In genomic region chr2:80238692-80239469, GRCh38 we compare ENCODE assay signal across 8 cellular contexts.
A peak's percentile ranks its signal among the peaks of the same experiment; 100 is the strongest.
DNase-seq lines count a peak whose midpoint lies in the region; ATAC-seq and TF ChIP-seq lines count a peak whose summit lies in the region.

No MANE protein-coding gene starts in this region.

- H3K36me3 Mint-ChIP-seq in stimulated activated memory B cell treated with anti-CD40 and anti-IgM and Interleukin-4, amounts not matched to agents 10 μg/mL and 1 μg/mL and 100 μg/mL, for 72 hours, result no peaks in the 10 kb centered on the region

- no peaks in the 10 kb centered on the region for H3K9me3 ChIP-seq in RWPE2 (ENCODE audit: severe bottlenecking)

- H3K4me3 Mint-ChIP-seq in stimulated activated memory B cell treated with anti-CD40 and anti-IgM and Interleukin-4, amounts not matched to agents 10 μg/mL and 1 μg/mL and 100 μg/mL, for 72 hours, result no peak overlapping the region

- CTCF ChIA-PET in BJ (lab: Yijun Ruan, JAX), result interaction anchor here (0.6 to 3.1 kb wide), 46 partner anchors 9 to 322 kb away, joined by 3 to 89 read pairs (median 3); no protein-coding TSS in a partner anchor

- DNase-seq in BJ (ENCODE audit: low read depth) (no peak), RWPE2 (ENCODE audit: low spot score) (no peak), foreskin keratinocyte (peak in 1 of 2 donors; percentile 2), renal cortical epithelial cell (ENCODE audit: low read depth) (peak; percentile 6)
- DNase-seq in central memory CD4-positive, alpha-beta T cell, result no peak

- peak; percentile 42 for ATAC-seq in GM18858 (IDR thresholded peaks at IDR 0.05; ENCODE audit: unreplicated experiment)
- peak; percentile 70 for ATAC-seq in RWPE2 (ENCODE audit: low read depth)
- ATAC-seq in foreskin keratinocyte, result no peak
- ATAC-seq in stimulated activated memory B cell treated with anti-CD40 and anti-IgM and Interleukin-4, amounts not matched to agents 10 μg/mL and 1 μg/mL and 100 μg/mL, for 72 hours, result no peak
- no peak for ATAC-seq in HG03175 (IDR thresholded peaks at IDR 0.05; ENCODE audit: unreplicated experiment)

- no peak overlapping the region for H3K27ac Mint-ChIP-seq in stimulated activated memory B cell treated with anti-CD40 and anti-IgM and Interleukin-4, amounts not matched to agents 10 μg/mL and 1 μg/mL and 100 μg/mL, for 72 hours

- peak; percentile 87 for TF ChIP-seq CTCF in BJ (IDR thresholded peaks at IDR 0.05; ENCODE audit: insufficient read depth, low read depth, low read length)
- peak; percentile 80 for TF ChIP-seq CTCF in RWPE2 (IDR thresholded peaks at IDR 0.05; ENCODE audit: poor library complexity, severe bottlenecking)
- peak; percentile 49 for TF ChIP-seq CTCF in foreskin keratinocyte (conservative IDR thresholded peaks at IDR 0.05)

- POLR2A ChIA-PET in BJ (lab: Charles Lee), result interaction anchor here (0.7 kb wide), 1 partner anchor 61 kb away, joined by 9 read pairs; no protein-coding TSS in a partner anchor

- H3K27ac ChIP-seq in RWPE2 (ENCODE audit: poor library complexity, severe bottlenecking), result no peak overlapping the region
- H3K27ac ChIP-seq in foreskin keratinocyte, result no peak overlapping the region

- H3K27me3 Mint-ChIP-seq in stimulated activated memory B cell treated with anti-CD40 and anti-IgM and Interleukin-4, amounts not matched to agents 10 μg/mL and 1 μg/mL and 100 μg/mL, for 72 hours, result no peaks in the 10 kb centered on the region

- H3K36me3 ChIP-seq in BJ (ENCODE audit: control insufficient read depth, insufficient read depth, low read length) (no peaks in the 10 kb centered on the region), RWPE2 (ENCODE audit: low read depth) (no peaks in the 10 kb centered on the region)

- H3K27me3 ChIP-seq in BJ (ENCODE audit: control insufficient read depth, insufficient read depth, low read length) (no peaks in the 10 kb centered on the region; the same call in 1 of the 2 replicates), RWPE2 (ENCODE audit: insufficient read depth, poor library complexity, severe bottlenecking) (peaks cover 4% of the 10 kb centered on the region), foreskin keratinocyte (no peaks in the 10 kb centered on the region)

- no peaks in the 10 kb centered on the region for H3K4me1 Mint-ChIP-seq in stimulated activated memory B cell treated with anti-CD40 and anti-IgM and Interleukin-4, amounts not matched to agents 10 μg/mL and 1 μg/mL and 100 μg/mL, for 72 hours

- H3K9me3 Mint-ChIP-seq in stimulated activated memory B cell treated with anti-CD40 and anti-IgM and Interleukin-4, amounts not matched to agents 10 μg/mL and 1 μg/mL and 100 μg/mL, for 72 hours, result peaks cover 2% of the 10 kb centered on the region

- H3K4me3 ChIP-seq in BJ (ENCODE audit: low read depth, low read length), result no peak overlapping the region
- H3K4me3 ChIP-seq in RWPE2 (ENCODE audit: severe bottlenecking), result no peak overlapping the region

- H3K4me1 ChIP-seq in RWPE2 (ENCODE audit: insufficient read depth, poor library complexity, severe bottlenecking) (no peaks in the 10 kb centered on the region), foreskin keratinocyte (no peaks in the 10 kb centered on the region)

Comparison
In these comparisons a context has a peak if more than half of its experiments do, and no peak if none do; other contexts are left out.
1. ATAC-seq: peak in GM18858 (single experiment) and RWPE2 (single experiment); none in foreskin keratinocyte (single experiment), stimulated activated memory B cell treated with anti-CD40 and anti-IgM and Interleukin-4, amounts not matched to agents 10 μg/mL and 1 μg/mL and 100 μg/mL, for 72 hours (single experiment) and HG03175 (single experiment).
2. Peak in every context shown above with its lines, with median percentiles within 50 percentile points of each other: CTCF ChIP-seq.